20 cellular contexts compared by ENCODE assay signal in genomic region chr2:43526994-43527393, GRCh38.
"Had no signal": no experiment of that assay in that cellular context is flagged by ENCODE, and none has a peak within 500 bp of the region (broad histone marks: within the 10 kb centered on the region; RNA-seq: fewer than 3 reads in every experiment).

No MANE protein-coding gene starts in this region.

- H3K27ac ChIP-seq: brain microvascular endothelial cell, foreskin keratinocyte had no signal

- H3K9me3 ChIP-seq: right atrium auricular region, SK-N-SH, suprapubic skin had no signal

- H3K4me3 ChIP-seq: dorsolateral prefrontal cortex, right atrium auricular region, suprapubic skin had no signal

- H3K36me3 ChIP-seq: right atrium auricular region had no signal

- H3K4me1 ChIP-seq: foreskin keratinocyte, right atrium auricular region had no signal

- H3K4me2 ChIP-seq: SK-N-SH had no signal

- H3K27ac Mint-ChIP-seq: activated T-helper 2 cell treated with anti-CD3 and anti-CD28 coated beads, Interferon-gamma antibody, Interleukin-2, Interleukin-4, amounts not matched to agents 10 μg/mL and 5 μg/mL and 100 μg/mL, durations not matched to agents 14 hours and 24 hours and 36 hours; stimulated activated memory B cell treated with anti-CD40 and anti-IgM and Interleukin-4, amounts not matched to agents 10 μg/mL and 1 μg/mL and 100 μg/mL, for 72 hours had no signal

- DNase-seq: activated CD4-positive, alpha-beta T cell treated with anti-CD3 and anti-CD28 coated beads for 48 hours; activated naive CD4-positive, alpha-beta T cell treated with anti-CD3 and anti-CD28 coated beads, Interleukin-2, amount 50 U/mL, for 16 hours; amniotic stem cell; brain microvascular endothelial cell; dorsolateral prefrontal cortex; foreskin keratinocyte; head of caudate nucleus; islet precursor cell; left ventricle myocardium superior; naive B cell; posterior cingulate gyrus; Right ventricle myocardium superior; SK-N-SH; stimulated activated CD4-positive, alpha-beta T cell treated with anti-CD3 and anti-CD28 coated beads, Interleukin-1b, Interleukin-23, amount 100 ng/mL, for 48 hours; T-helper 1 cell had no signal

- H3K9ac ChIP-seq: SK-N-SH had no signal

- H3K27me3 Mint-ChIP-seq: naive B cell; stimulated activated memory B cell treated with anti-CD40 and anti-IgM and Interleukin-4, amounts not matched to agents 10 μg/mL and 1 μg/mL and 100 μg/mL, for 72 hours had no signal

- ATAC-seq: foreskin keratinocyte; left ventricle myocardium superior; stimulated activated memory B cell treated with anti-CD40 and anti-IgM and Interleukin-4, amounts not matched to agents 10 μg/mL and 1 μg/mL and 100 μg/mL, for 72 hours had no signal

- H3K4me3 Mint-ChIP-seq: mesothelial cell of epicardium; stimulated activated memory B cell treated with anti-CD40 and anti-IgM and Interleukin-4, amounts not matched to agents 10 μg/mL and 1 μg/mL and 100 μg/mL, for 72 hours had no signal

- H3K4me1 Mint-ChIP-seq: stimulated activated memory B cell treated with anti-CD40 and anti-IgM and Interleukin-4, amounts not matched to agents 10 μg/mL and 1 μg/mL and 100 μg/mL, for 72 hours had no signal

- H3K27me3 ChIP-seq: brain microvascular endothelial cell, dorsolateral prefrontal cortex, foreskin keratinocyte, right atrium auricular region, suprapubic skin had no signal
